7 cellular contexts compared by ENCODE assay signal in genomic region chr2:112055110-112055832, GRCh38. TPM values are rescaled to one million over a fixed set of nuclear protein-coding genes. Genes with fewer than 3 reads are reported as not detected.
DNase-seq lines count a peak whose midpoint lies in the region; ATAC-seq, FAIRE-seq and TF ChIP-seq lines count a peak whose summit lies in the region.

Gene TMEM87B, plus strand, starts transcription at chr2:112055269. Its CDS starts 323 bp downstream, at chr2:112055592.

- 2% methylated on average over 67 of the region's 76 CpGs for WGBS in GM12878 (ENCODE audit: insufficient coverage, insufficient replicate concordance, low lambda C conversion rate, missing lambda C conversion rate)

- H3K27ac ChIP-seq in GM12878 (ENCODE audit: control insufficient read depth, insufficient read depth) = peak within 1 kb of the TSS; percentile 64

- TF ChIP-seq RAD21 in GM12878 (IDR thresholded peaks at IDR 0.05; ENCODE audit: insufficient read depth, low read depth, low read length) = no peak

- H3K27me3 ChIP-seq in GM12878 (replicated peaks in 1 of 2; ENCODE audit: control insufficient read depth in 2 of 2, insufficient read depth in 2 of 2, low read length in 1 of 2) = no peaks in the 10 kb centered on the region

- H3K36me3 ChIP-seq in GM12878 (ENCODE audit: control insufficient read depth in 2 of 2, insufficient read depth in 2 of 2, low read length in 1 of 2) = peaks cover 0 to 5% of the 10 kb centered on the region in 2 experiments; a peak in 1 of 4 replicates

- RAD21 ChIA-PET in GM12878 (lab: Charles Lee; ENCODE audit: unreplicated experiment) = interaction anchor here (0.6 to 1.6 kb wide), 11 partner anchors 9 to 644 kb away, joined by 3 to 9 read pairs (median 5); partner anchors contain the start of gene ANAPC1

- H2AFZ ChIP-seq in GM12878 (ENCODE audit: control insufficient read depth, low read depth, low read length) = peak within 1 kb of the TSS; percentile 98

- intact Hi-C loops in GM12878 (cut with micrococcal nuclease; ENCODE audit: unreplicated experiment) (loop anchor here (5.0 to 10.0 kb wide), 4 partner anchors 52 to 650 kb away; partner anchors contain the start of gene CHCHD5), sciatic nerve (cut with DNase I) (no loop called here)

- BruUV-seq in GM12878 (replicated peaks; lab: Mats Ljungman, UMichigan) = no TSS peak

- H3K9ac ChIP-seq in GM12878 (ENCODE audit: control insufficient read depth, insufficient read depth, low read length) = peak within 1 kb of the TSS; percentile 88

- 0 out of 4 replicates have a peak, but pooled peaks of 1 of the 2 experiments have one; percentile 32 for TF ChIP-seq EP300 in GM12878 (IDR thresholded peaks at IDR 0.05; ENCODE audit: borderline replicate concordance in 1 of 2, control insufficient read depth in 1 of 2, low read depth in 2 of 2, low read length in 2 of 2)

- DNase-seq in NCI-H2029 treated with DMSO at 0.1 percent for 48 hours (lab: John Stamatoyannopoulos, UW) = peak; percentile 78
- peak; percentile 98 for DNase-seq in T-helper 22 cell (ENCODE audit: low read depth)
- peak; percentile 86 for DNase-seq in GM12878 (ENCODE audit: low read depth, low spot score)
- peak; percentile 79 to 99 (median 97) for DNase-seq in hypothalamus (lab: John Stamatoyannopoulos, UW)
- peak; percentile 99 for DNase-seq in sciatic nerve (ENCODE audit: low spot score)

- CTCF ChIA-PET in GM12878 (lab: Yijun Ruan, JAX) = interaction anchor here (0.6 to 9.5 kb wide), 2 partner anchors 155 to 168 kb away, joined by 3 to 104 read pairs; partner anchors contain the start of gene MERTK

- FAIRE-seq in GM12878 (lab: Jason Lieb, UNC) = no peak

- TF ChIP-seq CTCF in GM12878 (IDR thresholded peaks at IDR 0.05 in 2 of 3, conservative IDR thresholded peaks at IDR 0.05 in 1 of 3; ENCODE audit: control insufficient read depth in 2 of 3, extremely low read depth in 1 of 3, insufficient read depth in 1 of 3, low read depth in 3 of 3, low read length in 3 of 3) = no peak

- peak within 1 kb of the TSS; percentile 90 for H3K4me2 ChIP-seq in GM12878 (ENCODE audit: control insufficient read depth, insufficient read depth)

- peaks cover 5% of the 10 kb centered on the region for H3K4me1 ChIP-seq in GM12878 (ENCODE audit: control insufficient read depth, insufficient read depth, low read length)

- peaks cover 31% of the 10 kb centered on the region for H3K79me2 ChIP-seq in GM12878 (ENCODE audit: control insufficient read depth, insufficient read depth, low read length)

- in situ Hi-C loops in GM12878 (cut with MboI) = no loop called here

- H4K20me1 ChIP-seq in GM12878 (ENCODE audit: control insufficient read depth, insufficient read depth) = no peaks in the 10 kb centered on the region

- POLR2A ChIA-PET in GM12878 (lab: Charles Lee) = interaction anchor here (0.5 to 1.5 kb wide), 10 partner anchors 21 to 530 kb away, joined by 3 to 8 read pairs (median 4); partner anchors contain the start of gene MERTK

- SMC1A ChIA-PET in GM12878 (lab: Charles Lee; ENCODE audit: uncharacterized antibody, unreplicated experiment) = interaction anchor here (0.6 to 9.0 kb wide), 3 partner anchors 66 to 166 kb away, joined by 3 to 85 read pairs (median 3); no protein-coding TSS in a partner anchor

- H3K4me3 ChIP-seq in GM12878 = peak within 1 kb of the TSS; percentile 90

- ATAC-seq in GM18517 (IDR thresholded peaks at IDR 0.05; ENCODE audit: unreplicated experiment) (peak; percentile 57), HG02981 (IDR thresholded peaks at IDR 0.05; ENCODE audit: unreplicated experiment) (peak; percentile 57), GM12878 (peak; percentile 79), sciatic nerve (peak; percentile 88)

- H3K9me3 ChIP-seq in GM12878 (replicated peaks; ENCODE audit: control insufficient read depth, insufficient read depth, low read length) = no peaks in the 10 kb centered on the region; the same call in 2 of the 3 replicates

- TF ChIP-seq POLR2A in GM12878 (IDR thresholded peaks at IDR 0.05; ENCODE audit: low read depth, low read length) = peak; percentile 86

TF ChIP-seq in GM12878, 131 proteins besides CTCF, POLR2A, EP300 and RAD21 (continues in another document):
- TF ChIP-seq POLR2AphosphoS5 (IDR thresholded peaks at IDR 0.05; ENCODE audit: low read length) = peak; percentile 85
- no peak for TF ChIP-seq FOXM1 (IDR thresholded peaks at IDR 0.05; ENCODE audit: low read depth, low read length)
- TF ChIP-seq BACH1 (IDR thresholded peaks at IDR 0.05; ENCODE audit: borderline replicate concordance) = peak; percentile 11; the same call in 1 of the 2 replicates
- TF ChIP-seq CHD1 (IDR thresholded peaks at IDR 0.05; ENCODE audit: low read depth, low read length) = no peak
- no peak for TF ChIP-seq CBFB (IDR thresholded peaks at IDR 0.05; ENCODE audit: low read depth)
- TF ChIP-seq SP1 (IDR thresholded peaks at IDR 0.05; ENCODE audit: low read depth, low read length) = no peak
- TF ChIP-seq PKNOX1 (IDR thresholded peaks at IDR 0.05) = peak; percentile 19; the same call in 1 of the 2 replicates
- no peak; the same call in 1 of the 2 replicates for TF ChIP-seq TARDBP (IDR thresholded peaks at IDR 0.05; ENCODE audit: borderline replicate concordance)
- no peak for TF ChIP-seq MTA3 (IDR thresholded peaks at IDR 0.05; ENCODE audit: borderline replicate concordance, low read length)
- TF ChIP-seq ZNF207 (IDR thresholded peaks at IDR 0.05; ENCODE audit: borderline replicate concordance) = peak; percentile 64; the same call in 1 of the 2 replicates
- no peak for TF ChIP-seq NFIC (IDR thresholded peaks at IDR 0.05; ENCODE audit: low read depth, low read length)
- TF ChIP-seq, protein P1, sequence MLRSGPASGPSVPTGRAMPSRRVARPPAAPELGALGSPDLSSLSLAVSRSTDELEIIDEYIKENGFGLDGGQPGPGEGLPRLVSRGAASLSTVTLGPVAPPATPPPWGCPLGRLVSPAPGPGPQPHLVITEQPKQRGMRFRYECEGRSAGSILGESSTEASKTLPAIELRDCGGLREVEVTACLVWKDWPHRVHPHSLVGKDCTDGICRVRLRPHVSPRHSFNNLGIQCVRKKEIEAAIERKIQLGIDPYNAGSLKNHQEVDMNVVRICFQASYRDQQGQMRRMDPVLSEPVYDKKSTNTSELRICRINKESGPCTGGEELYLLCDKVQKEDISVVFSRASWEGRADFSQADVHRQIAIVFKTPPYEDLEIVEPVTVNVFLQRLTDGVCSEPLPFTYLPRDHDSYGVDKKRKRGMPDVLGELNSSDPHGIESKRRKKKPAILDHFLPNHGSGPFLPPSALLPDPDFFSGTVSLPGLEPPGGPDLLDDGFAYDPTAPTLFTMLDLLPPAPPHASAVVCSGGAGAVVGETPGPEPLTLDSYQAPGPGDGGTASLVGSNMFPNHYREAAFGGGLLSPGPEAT (IDR thresholded peaks at IDR 0.05; ENCODE audit: low read depth) = peak; percentile 36; the same call in 1 of the 2 replicates
- peak; percentile 81 for TF ChIP-seq DPF2 (IDR thresholded peaks at IDR 0.05)
- no peak for TF ChIP-seq BMI1 (IDR thresholded peaks at IDR 0.05; ENCODE audit: borderline replicate concordance)
- peak; percentile 34; the same call in 1 of the 2 replicates for TF ChIP-seq CREM (IDR thresholded peaks at IDR 0.05; ENCODE audit: low read depth)
- TF ChIP-seq NRF1 (conservative IDR thresholded peaks at IDR 0.05; ENCODE audit: low read depth, low read length) = no peak
- peak; percentile 46 to 61; a peak in 3 of 4 replicates for TF ChIP-seq IKZF2 (IDR thresholded peaks at IDR 0.05)

RNA-seq across cellular contexts. Expression of gene TMEM87B, which starts in this region (rescaled TPM):
- total RNA-seq in GM12878 (2013; cell fraction: nucleolus; rRNA removed) = 35.5 and 36.2 TPM in 2 replicates
- total RNA-seq in GM12878 (2014; rRNA removed) (11.5 and 16.0 TPM in 2 replicates), GM12878 (2014; rRNA removed; fragmentation: Illumina TruSeq; extraction: Trizol) (20.6 and 20.9 TPM in 2 replicates), GM12878 (2021) (11.8 and 12.8 TPM in 2 replicates), sciatic nerve (21.4 TPM)
- 8.4 TPM for polyA plus RNA-seq in GM12878 (2011; ENCODE audit: low read depth)
- polyA plus RNA-seq in GM12878 (2011; rRNA removed) (17.2 and 23.6 TPM in 2 replicates), GM12878 (2014; fragmentation: Illumina TruSeq; extraction: Trizol) (18.1 and 25.7 TPM in 2 replicates), GM12878 (2014; fragmentation: Nextera tagmentation; extraction: Ambion mirVana) (1 to 10 TPM; 5.7 to 8.2 TPM), GM12878 (2014; rRNA removed) (9.5 and 10.1 TPM in 2 replicates), GM12878 (2016; fragmentation: Nextera tagmentation; extraction: Ambion mirVana) (10 to 100 TPM; 12.9 to 15.9 TPM)
- polyA plus RNA-seq in GM12878 (2011; cell fraction: cytosol; rRNA removed) = 6.1 and 7.2 TPM in 2 replicates
- 13.8 and 15.6 TPM in 2 replicates for polyA plus RNA-seq in GM12878 (2011; cell fraction: nucleus; rRNA removed)
- 16.6 and 17.4 TPM in 2 replicates for polyA plus RNA-seq in GM12878 (2012)
- 8.9 and 11.8 TPM in 2 replicates for polyA minus RNA-seq in GM12878 (2011; rRNA and poly(A)+ RNA removed)
- polyA minus RNA-seq in GM12878 (2011; cell fraction: cytosol; rRNA and poly(A)+ RNA removed) = 7.7 and 9.4 TPM in 2 replicates
- 6.8 and 9.5 TPM in 2 replicates for polyA minus RNA-seq in GM12878 (2011; cell fraction: nucleus; rRNA and poly(A)+ RNA removed)

Comparison
In these comparisons a context has a peak if more than half of its experiments do, and no peak if none do; other contexts are left out.
1. Peak in every context shown above with its lines: DNase-seq, ATAC-seq, H3K4me3 ChIP-seq and H3K27ac ChIP-seq.